ENCODE assay signal across 9 cellular contexts in genomic region chr22:30605449-30606110, GRCh38. TPM values are rescaled to one million over a fixed set of nuclear protein-coding genes. Genes with fewer than 3 reads are reported as not detected.
A peak's percentile ranks its signal among the peaks of the same experiment; 100 is the strongest.
DNase-seq lines count a peak whose midpoint lies in the region; ATAC-seq, FAIRE-seq and TF ChIP-seq lines count a peak whose summit lies in the region.
"Had no signal": no experiment of that assay in that cellular context is flagged by ENCODE, and none has a peak within 500 bp of the region (broad histone marks: within the 10 kb centered on the region; RNA-seq: fewer than 3 reads in every experiment).

No MANE protein-coding gene starts in this region.

- H3K27me3 Mint-ChIP-seq in astrocyte (ENCODE audit: low read depth, unreplicated experiment) = peaks cover 5% of the 10 kb centered on the region

- in situ Hi-C loops in KBM-7 (cut with MboI; ENCODE audit: low pct_unique_long_range_greater_than_20kb, low sequenced_read_pairs) = no loop called here

- no peak overlapping the region for H3K4me3 Mint-ChIP-seq in astrocyte (ENCODE audit: unreplicated experiment)

- no peak overlapping the region for H3K27ac Mint-ChIP-seq in astrocyte (ENCODE audit: unreplicated experiment)

- peak overlapping the region; percentile 100 for H3K4me2 ChIP-seq in astrocyte (ENCODE audit: low read length)
- H3K4me2 ChIP-seq in smooth muscle cell = peak overlapping the region; percentile 95

- peaks cover 31% of the 10 kb centered on the region for H3K4me1 Mint-ChIP-seq in astrocyte (ENCODE audit: low read depth, unreplicated experiment)

- ATAC-seq in SK-N-SH treated with all-trans-retinoic acid at 6 μM for 48 hours = peak; percentile 61
- no peak for ATAC-seq in HG02798 (IDR thresholded peaks at IDR 0.05; ENCODE audit: poor library complexity, unreplicated experiment)
- ATAC-seq in HG03457 (IDR thresholded peaks at IDR 0.05; ENCODE audit: unreplicated experiment) = no peak

- FAIRE-seq in D721Med (lab: Jason Lieb, UNC) = no peak
- no peak for FAIRE-seq in astrocyte (lab: Jason Lieb, UNC)
- FAIRE-seq: TTC549 had no signal

- 50% methylated on average over 9 of the region's 9 CpGs for WGBS in smooth muscle cell (ENCODE audit: low lambda C conversion rate)

- H3K27ac ChIP-seq in astrocyte (ENCODE audit: low read depth, low read length) (no peak overlapping the region), smooth muscle cell (ENCODE audit: low read depth) (no peak overlapping the region)

- H4K20me1 ChIP-seq in astrocyte (ENCODE audit: insufficient read depth, low read length) = no peaks in the 10 kb centered on the region
- H4K20me1 ChIP-seq in smooth muscle cell (ENCODE audit: low read depth) = no peaks in the 10 kb centered on the region

- H2AFZ ChIP-seq in astrocyte (ENCODE audit: low read depth, low read length) (no peak overlapping the region), smooth muscle cell (ENCODE audit: low read depth) (peak overlapping the region; percentile 79)

- H3K27me3 ChIP-seq in astrocyte (ENCODE audit: insufficient read depth, low read length) (no peaks in the 10 kb centered on the region), smooth muscle cell (ENCODE audit: low read depth) (no peaks in the 10 kb centered on the region)

- peak overlapping the region; percentile 6 for H3K9ac ChIP-seq in astrocyte (ENCODE audit: low read length)
- H3K9ac ChIP-seq in smooth muscle cell (ENCODE audit: low read depth) = no peak overlapping the region

- no peaks in the 10 kb centered on the region for H3F3A ChIP-seq in smooth muscle cell (ENCODE audit: low read depth)

- DNase-seq in D721Med (ENCODE audit: insufficient read length, low spot score) = no peak
- peak; percentile 67 for DNase-seq in KBM-7
- DNase-seq in astrocyte (ENCODE audit: low read depth) = peak; percentile 10
- peak; percentile 46 for DNase-seq in iPS-NIHi7 (ENCODE audit: extremely low spot score)
- no peak for DNase-seq in smooth muscle cell (lab: John Stamatoyannopoulos, UW; ENCODE audit: unreplicated experiment)

- H3K4me1 ChIP-seq in astrocyte (ENCODE audit: insufficient read depth, low read length) (peaks cover 24% of the 10 kb centered on the region), smooth muscle cell (ENCODE audit: low read depth) (peaks cover 26% of the 10 kb centered on the region)

- H3K36me3 ChIP-seq in astrocyte (ENCODE audit: insufficient read depth, low read length) (no peaks in the 10 kb centered on the region), smooth muscle cell (ENCODE audit: low read depth) (no peaks in the 10 kb centered on the region)

- H3K9me3 ChIP-seq in astrocyte (ENCODE audit: insufficient read depth, low read depth, low read length) = no peaks in the 10 kb centered on the region
- H3K9me3 ChIP-seq in smooth muscle cell (replicated peaks; ENCODE audit: low read depth) = no peaks in the 10 kb centered on the region

- H3K79me2 ChIP-seq in astrocyte (ENCODE audit: insufficient read depth, low read length) (no peaks in the 10 kb centered on the region), smooth muscle cell (ENCODE audit: low read depth) (no peaks in the 10 kb centered on the region)

- no peaks in the 10 kb centered on the region for H3K9me3 Mint-ChIP-seq in astrocyte (ENCODE audit: unreplicated experiment)

- no peaks in the 10 kb centered on the region for H3K36me3 Mint-ChIP-seq in astrocyte (ENCODE audit: low read depth, unreplicated experiment)

- peak; percentile 43 for TF ChIP-seq CTCF in D721Med (IDR thresholded peaks at IDR 0.05; ENCODE audit: insufficient read depth, missing control alignments)
- TF ChIP-seq CTCF in astrocyte (IDR thresholded peaks at IDR 0.05; ENCODE audit: insufficient read depth, low read depth, low read length) = peak; percentile 84
- TF ChIP-seq CTCF in smooth muscle cell (IDR thresholded peaks at IDR 0.05; ENCODE audit: borderline replicate concordance, insufficient read depth, poor library complexity, severe bottlenecking) = peak; percentile 67

- H3K4me3 ChIP-seq in astrocyte (ENCODE audit: insufficient read depth, low read depth, low read length) (peak overlapping the region; percentile 67), smooth muscle cell (peak overlapping the region; percentile 60)

TF ChIP-seq in SK-N-SH treated with all-trans-retinoic acid at 6 μM for 48 hours, 23 proteins besides CTCF, POLR2A, EP300 and RAD21:
- no peak for TF ChIP-seq ZFP30 (CRISPR knock-in tag; IDR thresholded peaks at IDR 0.05)
- no peak for TF ChIP-seq CREB5 (CRISPR knock-in tag; IDR thresholded peaks at IDR 0.05; ENCODE audit: low read depth)
- TF ChIP-seq TCF4 (CRISPR knock-in tag; IDR thresholded peaks at IDR 0.05; ENCODE audit: borderline replicate concordance) = no peak

RNA-seq across cellular contexts. Expression of gene TCN2, which starts 1.4 kb away (rescaled TPM):
- total RNA-seq in astrocyte (2.7 and 3.8 TPM in 2 replicates), smooth muscle cell (3.4 and 5.2 TPM in 2 replicates)
- 3.1 and 3.3 TPM in 2 replicates for polyA plus RNA-seq in smooth muscle cell

RNA-seq across cellular contexts. Expression of gene PES1, which starts 13.9 kb away (rescaled TPM):
- total RNA-seq in astrocyte (88.7 and 92.9 TPM in 2 replicates), smooth muscle cell (27.4 and 35.6 TPM in 2 replicates)
- polyA plus RNA-seq in smooth muscle cell = 52.7 and 59.4 TPM in 2 replicates

RNA-seq across cellular contexts. Expression of gene SLC35E4, which starts 30.0 kb away (rescaled TPM):
- 3.2 and 4.2 TPM in 2 replicates for total RNA-seq in astrocyte
- 3.6 and 5.0 TPM in 2 replicates for total RNA-seq in smooth muscle cell
- 4.1 and 7.2 TPM in 2 replicates for polyA plus RNA-seq in smooth muscle cell

RNA-seq across cellular contexts. Expression of gene GAL3ST1, which starts 31.1 kb away (rescaled TPM):
- 3.4 and 3.8 TPM in 2 replicates for total RNA-seq in astrocyte
- not detected in 2 replicates for total RNA-seq in smooth muscle cell
- polyA plus RNA-seq in smooth muscle cell = 0.35 and 0.78 TPM in 2 replicates

RNA-seq across cellular contexts. Expression of gene SEC14L6, which starts 59.0 kb away (rescaled TPM):
- 0.16 and 0.22 TPM in 2 replicates for total RNA-seq in astrocyte
- total RNA-seq in smooth muscle cell = 0.09 and 0.13 TPM in 2 replicates
- not detected in 2 replicates for polyA plus RNA-seq in smooth muscle cell

Comparison
In these comparisons a context has a peak if more than half of its experiments do, and no peak if none do; other contexts are left out.
1. DNase-seq: peak in KBM-7 (single experiment), astrocyte (single experiment) and iPS-NIHi7 (single experiment); none in D721Med (single experiment) and smooth muscle cell (single experiment).
2. Peak in every context shown above with its lines, with median percentiles within 50 percentile points of each other: CTCF ChIP-seq.